ENCODE assay signal across 14 cellular contexts in the genomic region with DNA sequence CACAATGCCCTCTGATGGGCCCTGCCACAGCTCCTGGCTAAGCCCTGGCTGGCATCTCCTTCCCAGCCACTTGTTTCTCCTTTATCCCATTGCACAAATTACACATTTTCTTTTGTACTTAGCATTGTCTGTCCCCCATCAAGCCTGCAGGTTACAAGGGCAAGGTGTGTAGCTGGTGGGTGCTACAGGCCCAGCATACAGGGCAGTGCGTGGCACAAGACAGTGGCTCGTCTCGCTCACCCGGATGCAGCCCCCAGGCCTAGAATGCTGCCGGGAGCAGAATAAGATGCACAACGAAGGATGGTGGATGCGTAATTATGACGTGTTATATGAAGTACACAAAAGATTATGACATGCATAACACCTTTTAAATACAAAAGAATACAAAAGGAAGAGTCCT.
"Had no signal": no experiment of that assay in that cellular context is flagged by ENCODE, and none has a peak within 500 bp of the region (broad histone marks: within the 10 kb centered on the region; RNA-seq: fewer than 3 reads in every experiment).

No MANE protein-coding gene starts in this region.

- H3K4me3 Mint-ChIP-seq: activated CD4-positive, alpha-beta T cell treated with anti-CD3 and anti-CD28 coated beads for 36 hours; activated naive CD4-positive, alpha-beta T cell treated with anti-CD3 and anti-CD28 coated beads, Interleukin-2, amount 10 ng/mL, durations not matched to agents 7 days and 5 days; activated T-helper 1 cell treated with anti-CD3 and anti-CD28 coated beads, Interleukin-12 subunit alpha, Interleukin-12 subunit beta, Interleukin-2, Interleukin-4 antibody, amounts not matched to agents 30 ng/mL and 10 ng/mL and 1 ng/mL, durations not matched to agents 14 hours and 24 hours and 36 hours had no signal

- H3K36me3 ChIP-seq: left ventricle myocardium inferior, sigmoid colon had no signal

- H3K27me3 Mint-ChIP-seq: activated CD4-positive, alpha-beta T cell treated with anti-CD3 and anti-CD28 coated beads for 36 hours; activated naive CD4-positive, alpha-beta T cell treated with anti-CD3 and anti-CD28 coated beads, Interleukin-2, amount 10 ng/mL, durations not matched to agents 7 days and 5 days had no signal

- DNase-seq: activated CD4-positive, alpha-beta T cell treated with anti-CD3 and anti-CD28 coated beads for 36 hours; activated CD4-positive, alpha-beta T cell treated with anti-CD3 and anti-CD28 coated beads, Interleukin-2, amount 50 U/mL, for 48 hours; activated naive CD4-positive, alpha-beta T cell treated with anti-CD3 and anti-CD28 coated beads, Interleukin-2, amount 10 ng/mL, durations not matched to agents 7 days and 5 days; amniotic stem cell; foreskin keratinocyte; left ventricle myocardium inferior; stimulated activated CD4-positive, alpha-beta T cell treated with anti-CD3 and anti-CD28 coated beads, Interleukin-4, amount 100 ng/mL, for 4 hours; stimulated activated naive CD4-positive, alpha-beta T cell; T-helper 2 cell had no signal

- H3K27ac Mint-ChIP-seq: activated CD4-positive, alpha-beta T cell treated with anti-CD3 and anti-CD28 coated beads for 36 hours; activated naive CD4-positive, alpha-beta T cell treated with anti-CD3 and anti-CD28 coated beads, Interleukin-2, amount 10 ng/mL, durations not matched to agents 7 days and 5 days; activated T-helper 1 cell treated with anti-CD3 and anti-CD28 coated beads, Interleukin-12 subunit alpha, Interleukin-12 subunit beta, Interleukin-2, Interleukin-4 antibody, amounts not matched to agents 30 ng/mL and 10 ng/mL and 1 ng/mL, durations not matched to agents 14 hours and 24 hours and 36 hours had no signal

- H3K27me3 ChIP-seq: foreskin keratinocyte, sigmoid colon, tibial nerve had no signal

- H3K27ac ChIP-seq: foreskin keratinocyte, left ventricle myocardium inferior, sigmoid colon, tibial nerve had no signal

- H3K4me1 ChIP-seq: foreskin keratinocyte, left ventricle myocardium inferior, sigmoid colon, tibial nerve had no signal

- FAIRE-seq: colon, urothelium cell line had no signal

- H3K9me3 ChIP-seq: left ventricle myocardium inferior, sigmoid colon, tibial nerve had no signal

- H3K4me3 ChIP-seq: left ventricle myocardium inferior, sigmoid colon, tibial nerve had no signal

- H3K4me1 Mint-ChIP-seq: activated CD4-positive, alpha-beta T cell treated with anti-CD3 and anti-CD28 coated beads for 36 hours; activated naive CD4-positive, alpha-beta T cell treated with anti-CD3 and anti-CD28 coated beads, Interleukin-2, amount 10 ng/mL, durations not matched to agents 7 days and 5 days had no signal

- ATAC-seq: activated CD4-positive, alpha-beta T cell treated with anti-CD3 and anti-CD28 coated beads for 36 hours; foreskin keratinocyte had no signal
